ENCODE assay signal across 17 cellular contexts in the genomic region with DNA sequence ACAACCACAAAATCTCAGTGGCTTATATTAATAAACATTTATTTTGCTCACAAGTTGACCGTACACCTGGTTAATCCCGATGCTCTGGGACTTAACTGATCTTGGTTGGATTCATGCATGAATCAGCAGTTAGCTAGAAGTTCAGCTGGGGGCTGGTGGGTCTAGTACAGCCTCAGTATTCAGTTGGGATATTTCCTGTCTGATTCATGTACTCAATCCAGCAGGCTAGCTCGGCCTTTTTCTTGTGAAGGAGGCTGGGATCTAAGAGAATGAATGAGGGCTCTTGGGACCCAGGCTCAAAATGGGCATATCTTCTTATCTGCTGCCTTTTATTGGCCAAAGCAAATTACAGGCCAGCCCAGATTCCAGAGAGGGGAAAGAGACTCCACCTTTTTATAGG.
DNase-seq lines count a peak whose midpoint lies in the region; TF ChIP-seq lines count a peak whose summit lies in the region.
"Had no signal": no experiment of that assay in that cellular context is flagged by ENCODE, and none has a peak within 500 bp of the region (broad histone marks: within the 10 kb centered on the region; RNA-seq: fewer than 3 reads in every experiment).

No MANE protein-coding gene starts in this region.

- TF ChIP-seq CTCF in GM10266 (IDR thresholded peaks at IDR 0.05; ENCODE audit: control insufficient read depth, insufficient read depth, low read depth, missing control alignments): no peak

- DNase-seq in GM03348 (ENCODE audit: low spot score) (peak; percentile 29), amniotic epithelial cell (ENCODE audit: low read depth) (peak; percentile 74), fibroblast of peridontal ligament (ENCODE audit: extremely low read depth) (peak; percentile 44), non-pigmented ciliary epithelial cell (ENCODE audit: low read depth) (peak; percentile 70), NCI-H1105 (lab: John Stamatoyannopoulos, UW) (no peak), GM10266 (ENCODE audit: extremely low spot score) (no peak)
- no peak for DNase-seq in activated CD8-positive, alpha-beta memory T cell treated with anti-CD3 and anti-CD28 coated beads, Interleukin-2, amount 50 U/mL, for 48 hours
- no peak for DNase-seq in central memory CD4-positive, alpha-beta T cell
- DNase-seq: activated CD4-positive, alpha-beta T cell treated with anti-CD3 and anti-CD28 coated beads for 4 hours; activated naive CD4-positive, alpha-beta T cell treated with anti-CD3 and anti-CD28 coated beads, Interleukin-2, amount 50 U/mL, for 16 hours; aorta; CD4-positive, CD25-positive, alpha-beta regulatory T cell; effector CD4-positive, alpha-beta T cell; erythroblast; NCI-H2171 treated with DMSO at 0.1 percent for 48 hours; NCI-H526 treated with DMSO at 0.1 percent for 48 hours; T-helper 2 cell had no signal

Comparison
In these comparisons a context has a peak if more than half of its experiments do, and no peak if none do; other contexts are left out.
1. DNase-seq: peak in GM03348 (single experiment), amniotic epithelial cell (single experiment), fibroblast of peridontal ligament (single experiment) and non-pigmented ciliary epithelial cell (single experiment); none in activated CD8-positive, alpha-beta memory T cell treated with anti-CD3 and anti-CD28 coated beads, Interleukin-2, amount 50 U/mL, for 48 hours (single experiment), NCI-H1105 (single experiment), GM10266 (single experiment) and central memory CD4-positive, alpha-beta T cell (single experiment).